Comparison of ENCODE assay signal across 32 cellular contexts in genomic region chr9:128718475-128718874, GRCh38.
"Had no signal": no experiment of that assay in that cellular context is flagged by ENCODE, and none has a peak within 500 bp of the region (broad histone marks: within the 10 kb centered on the region; RNA-seq: fewer than 3 reads in every experiment).

No MANE protein-coding gene starts in this region.

- ATAC-seq: activated naive CD4-positive, alpha-beta T cell treated with anti-CD3 and anti-CD28 coated beads, Interleukin-2, amount 50 U/mL, for 72 hours; activated T-cell treated with anti-CD3 and anti-CD28 coated beads, Interleukin-2, amount 50 U/mL, for 4 hours; body of pancreas; Panc1 had no signal

- FAIRE-seq: astrocyte had no signal

- DNase-seq: activated B cell treated with CpG ODN at 0.5 μM for 24 hours; activated CD4-positive, alpha-beta memory T cell treated with anti-CD3 and anti-CD28 coated beads for 36 hours; activated CD4-positive, alpha-beta T cell treated with anti-CD3 and anti-CD28 coated beads for 4 hours; activated CD4-positive, alpha-beta T cell treated with anti-CD3 and anti-CD28 coated beads, Interleukin-2, amount 50 U/mL, for 1 hour; activated CD4-positive, CD25-positive, alpha-beta regulatory T cell treated with anti-CD3 and anti-CD28 coated beads, Interleukin-2, amount 50 U/mL, for 72 hours; activated CD8-positive, alpha-beta memory T cell treated with anti-CD3 and anti-CD28 coated beads, Interleukin-2, amount 50 U/mL, for 4 hours; activated gamma-delta T cell treated with Interleukin-2 at 50 U/mL for 16 hours; activated naive CD4-positive, alpha-beta T cell treated with anti-CD3 and anti-CD28 coated beads for 36 hours; activated T-cell treated with anti-CD3 and anti-CD28 coated beads for 4 hours; activated T-cell treated with anti-CD3 and anti-CD28 coated beads, Interleukin-2, amount 50 U/mL, for 4 hours; adrenal gland; body of pancreas; Kasumi-1; MG63; NCI-H1048; NCI-H1105 treated with DMSO at 0.1 percent for 48 hours; NCI-H1436; NCI-H1694; NCI-H1930; NCI-H2081 treated with DMSO at 0.1 percent for 48 hours; NCI-H226; NCI-H446 treated with DMSO at 0.1 percent for 48 hours; NCI-H524 treated with DMSO at 0.1 percent for 48 hours; SW 1271; T-helper 1 cell; T-helper 2 cell; T-helper 9 cell had no signal

- H3K9me3 ChIP-seq: adrenal gland, body of pancreas, breast epithelium, MG63 had no signal

- H3K27me3 ChIP-seq: adrenal gland, body of pancreas, breast epithelium, MG63 had no signal

- H3K36me3 ChIP-seq: adrenal gland, breast epithelium, MG63 had no signal

- H3K27ac ChIP-seq: adrenal gland, body of pancreas, VCaP had no signal

- H3K4me1 ChIP-seq: adrenal gland had no signal

- H3K4me3 ChIP-seq: adrenal gland, body of pancreas, breast epithelium, MG63 had no signal
